8 cellular contexts compared by ENCODE assay signal in genomic region chr20:47854687-47855212, GRCh38.
DNase-seq lines count a peak whose midpoint lies in the region; ATAC-seq and TF ChIP-seq lines count a peak whose summit lies in the region.

No MANE protein-coding gene starts in this region.

- DNase-seq in SHP77 (lab: John Stamatoyannopoulos, UW) (peak; percentile 12 to 33), SHP77 treated with DMSO at 0.1 percent for 48 hours (lab: John Stamatoyannopoulos, UW) (no peak), NCI-H2171 (lab: John Stamatoyannopoulos, UW) (peak; percentile 53), colonic mucosa (no peak), retinal pigment epithelial cell (ENCODE audit: low read depth) (peak; percentile 8), coronary artery (ENCODE audit: low spot score) (no peak)
- no peak for DNase-seq in stimulated activated CD4-positive, alpha-beta T cell treated with anti-CD3 and anti-CD28 coated beads, Interleukin-4, amount 100 ng/mL, for 4 hours

- H3K9ac ChIP-seq in colonic mucosa (ENCODE audit: low read depth in 2 of 2, low read length in 2 of 2), result no peak overlapping the region

- no peak for ATAC-seq in HG02981 (IDR thresholded peaks at IDR 0.05; ENCODE audit: unreplicated experiment)

- no peaks in the 10 kb centered on the region for H3K4me1 ChIP-seq in colonic mucosa

- H3K27me3 ChIP-seq in colonic mucosa, result no peaks in the 10 kb centered on the region

- intact Hi-C loops in colonic mucosa (cut with DNase I), result no loop called here

- TF ChIP-seq CTCF in colonic mucosa (IDR thresholded peaks at IDR 0.05) (peak; percentile 23), retinal pigment epithelial cell (conservative IDR thresholded peaks at IDR 0.05; ENCODE audit: low read depth, low read length) (peak; percentile 57), coronary artery (IDR thresholded peaks at IDR 0.05) (no peak)

- H3K9me3 ChIP-seq in colonic mucosa, result no peaks in the 10 kb centered on the region

- H3K4me3 ChIP-seq in colonic mucosa, result no peak overlapping the region
- no peak overlapping the region for H3K4me3 ChIP-seq in retinal pigment epithelial cell (ENCODE audit: low read length)
- H3K4me3 ChIP-seq in coronary artery, result no peak overlapping the region

- H3K27ac ChIP-seq in colonic mucosa (no peak overlapping the region), coronary artery (no peak overlapping the region)

- no peaks in the 10 kb centered on the region for H3K36me3 ChIP-seq in colonic mucosa

Comparison
In these comparisons a context has a peak if more than half of its experiments do, and no peak if none do; other contexts are left out.
1. DNase-seq: peak in SHP77 (2 of 2), NCI-H2171 (single experiment) and retinal pigment epithelial cell (single experiment); none in SHP77 treated with DMSO at 0.1 percent for 48 hours (single experiment), colonic mucosa (single experiment), stimulated activated CD4-positive, alpha-beta T cell treated with anti-CD3 and anti-CD28 coated beads, Interleukin-4, amount 100 ng/mL, for 4 hours (0 of 2) and coronary artery (single experiment).